Comparison of ENCODE assay signal across 33 cellular contexts in genomic region chr4:10016169-10016568, GRCh38.
"Had no signal": no experiment of that assay in that cellular context is flagged by ENCODE, and none has a peak within 500 bp of the region (broad histone marks: within the 10 kb centered on the region; RNA-seq: fewer than 3 reads in every experiment).

No MANE protein-coding gene starts in this region.

- ATAC-seq: activated naive CD4-positive, alpha-beta T cell treated with anti-CD3 and anti-CD28 coated beads, Interleukin-2, amount 50 U/mL, for 72 hours; activated naive CD8-positive, alpha-beta T cell treated with anti-CD3 and anti-CD28 coated beads, Interleukin-2, amount 50 U/mL, for 24 hours; activated T-cell treated with anti-CD3 and anti-CD28 coated beads, Interleukin-2, amount 50 U/mL, for 4 hours; activated T-cell treated with anti-CD3 and anti-CD28 coated beads, Interleukin-2, amount 50 U/mL, for 72 hours; activated T-helper 17 cell treated with anti-CD3 and anti-CD28 coated beads, Interleukin-2, amount 50 U/mL, for 72 hours; body of pancreas had no signal

- H3K27ac ChIP-seq: adrenal gland, ascending aorta, body of pancreas, brain microvascular endothelial cell, breast epithelium, cardiac muscle cell had no signal

- H3K4me3 ChIP-seq: adrenal gland, ascending aorta, body of pancreas, breast epithelium, cardiac muscle cell had no signal

- H3K36me3 ChIP-seq: adrenal gland, ascending aorta, brain microvascular endothelial cell, breast epithelium, cardiac muscle cell had no signal

- DNase-seq: activated effector memory CD4-positive, alpha-beta T cell treated with anti-CD3 and anti-CD28 coated beads, Interleukin-2, amount 50 U/mL, for 16 hours; activated effector memory CD4-positive, alpha-beta T cell treated with Interleukin-2 at 50 U/mL for 16 hours; activated gamma-delta T cell; activated gamma-delta T cell treated with Interleukin-2 at 50 U/mL for 16 hours; activated naive CD4-positive, alpha-beta T cell; activated naive CD4-positive, alpha-beta T cell treated with anti-CD3 and anti-CD28 coated beads for 36 hours; activated naive CD4-positive, alpha-beta T cell treated with anti-CD3 and anti-CD28 coated beads, Interleukin-2, amount 10 ng/mL, durations not matched to agents 7 days and 5 days; activated naive CD4-positive, alpha-beta T cell treated with anti-CD3 and anti-CD28 coated beads, Interleukin-2, amount 50 U/mL, for 16 hours; activated naive CD4-positive, alpha-beta T cell treated with Interleukin-2 at 50 U/mL for 16 hours; activated naive CD8-positive, alpha-beta T cell treated with anti-CD3 and anti-CD28 coated beads for 36 hours; activated naive CD8-positive, alpha-beta T cell treated with anti-CD3 and anti-CD28 coated beads, Interleukin-2, amount 10 ng/mL, durations not matched to agents 7 days and 5 days; activated naive CD8-positive, alpha-beta T cell treated with anti-CD3 and anti-CD28 coated beads, Interleukin-2, amount 50 U/mL, for 24 hours; activated T-cell treated with anti-CD3 and anti-CD28 coated beads, Interleukin-2, amount 50 U/mL, for 1 hour; activated T-cell treated with anti-CD3 and anti-CD28 coated beads, Interleukin-2, amount 50 U/mL, for 24 hours; activated T-cell treated with anti-CD3 and anti-CD28 coated beads, Interleukin-2, amount 50 U/mL, for 4 hours; activated T-cell treated with anti-CD3 and anti-CD28 coated beads, Interleukin-2, amount 50 U/mL, for 48 hours; activated T-cell treated with anti-CD3 and anti-CD28 coated beads, Interleukin-2, amount 50 U/mL, for 72 hours; adrenal gland; amniotic stem cell; amygdala; anterior cingulate cortex; body of pancreas; brain microvascular endothelial cell; caudate nucleus; central memory CD4-positive, alpha-beta T cell; cerebellar nuclear complex had no signal

- H3K27me3 ChIP-seq: adrenal gland, ascending aorta, body of pancreas, brain microvascular endothelial cell, breast epithelium, cardiac muscle cell had no signal

- FAIRE-seq: astrocyte, bronchial epithelial cell had no signal

- H3K9me3 ChIP-seq: adrenal gland, ascending aorta, body of pancreas, breast epithelium had no signal
